In the genomic region with DNA sequence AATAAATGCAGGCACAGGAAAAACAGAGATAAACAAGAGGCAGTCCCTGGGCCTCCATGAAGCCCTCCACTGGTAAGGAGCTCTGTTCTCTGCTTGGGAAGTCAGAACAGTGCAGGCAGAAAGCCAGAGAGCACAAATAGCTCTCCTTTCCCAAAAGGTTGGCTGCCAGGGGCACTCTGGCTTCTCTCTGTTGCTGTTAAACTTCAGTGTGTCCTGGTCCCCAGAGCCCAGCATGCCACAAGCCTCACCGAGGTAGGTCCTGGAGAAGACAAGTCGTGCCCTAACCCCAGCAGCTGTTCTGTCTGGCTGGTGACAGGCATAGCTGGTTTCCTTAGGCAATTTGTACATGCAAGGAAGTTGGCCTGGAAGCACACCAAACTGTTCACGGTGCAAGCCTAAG, we compare ENCODE assay signal across 24 cellular contexts. TPM values are rescaled to one million over a fixed set of nuclear protein-coding genes. Genes with fewer than 3 reads are reported as not detected.
A peak's percentile ranks its signal among the peaks of the same experiment; 100 is the strongest.
DNase-seq lines count a peak whose midpoint lies in the region; ATAC-seq and TF ChIP-seq lines count a peak whose summit lies in the region.
"Had no signal": no experiment of that assay in that cellular context is flagged by ENCODE, and none has a peak within 500 bp of the region (broad histone marks: within the 10 kb centered on the region; RNA-seq: fewer than 3 reads in every experiment).

No MANE protein-coding gene starts in this region.

- TF ChIP-seq CTCF in cardiac muscle cell (IDR thresholded peaks at IDR 0.05; ENCODE audit: low read depth, low read length), result no peak

- H3K27ac ChIP-seq in cardiac muscle cell (peak overlapping the region; percentile 97), rectal smooth muscle tissue (ENCODE audit: low read depth, low read length) (peak overlapping the region; percentile 24)
- H3K27ac ChIP-seq: right lobe of liver, RWPE1, WERI-Rb-1 had no signal

- no peak for ATAC-seq in Right ventricle myocardium inferior
- ATAC-seq: activated T-cell treated with anti-CD3 and anti-CD28 coated beads, Interleukin-2, amount 50 U/mL, for 4 hours had no signal

- no peak overlapping the region for H3K9ac ChIP-seq in rectal smooth muscle tissue (ENCODE audit: low read length)

- DNase-seq in cardiac muscle cell (ENCODE audit: low read depth in 1 of 2, low spot score in 1 of 2), result peak in 1 of 2 donors; percentile 25
- no peak for DNase-seq in Right ventricle myocardium inferior (ENCODE audit: missing footprints)
- peak; percentile 44 for DNase-seq in fibroblast of peridontal ligament (ENCODE audit: extremely low read depth)
- DNase-seq in head of caudate nucleus, result no peak
- no peak for DNase-seq in NCI-H1694 (lab: John Stamatoyannopoulos, UW)
- DNase-seq in NCI-H446 treated with DMSO at 0.1 percent for 48 hours (lab: John Stamatoyannopoulos, UW), result no peak
- no peak for DNase-seq in T-helper 2 cell
- DNase-seq: activated CD4-positive, alpha-beta memory T cell treated with anti-CD3 and anti-CD28 coated beads, Interleukin-2, amount 10 ng/mL, durations not matched to agents 7 days and 5 days; activated naive CD8-positive, alpha-beta T cell treated with anti-CD3 and anti-CD28 coated beads, Interleukin-2, amount 10 ng/mL, durations not matched to agents 7 days and 5 days; activated T-cell treated with anti-CD3 and anti-CD28 coated beads, Interleukin-2, amount 50 U/mL, for 4 hours; CD4-positive, alpha-beta T cell; cerebellar nuclear complex; DMS79; foreskin melanocyte; KBM-7; mesendoderm; NCI-H1092 treated with DMSO at 0.1 percent for 48 hours; NCI-H82; right lobe of liver; stimulated activated CD4-positive, alpha-beta T cell treated with anti-CD3 and anti-CD28 coated beads, Interleukin-2, amount 100 ng/mL, for 48 hours; T-helper 1 cell; WERI-Rb-1 had no signal

- H3K9me3 ChIP-seq in cardiac muscle cell (ENCODE audit: low read depth), result no peaks in the 10 kb centered on the region
- H3K9me3 ChIP-seq: right lobe of liver had no signal

- peaks cover 29% of the 10 kb centered on the region for H3K4me1 ChIP-seq in cardiac muscle cell (ENCODE audit: low read depth)
- peaks cover 6% of the 10 kb centered on the region for H3K4me1 ChIP-seq in rectal smooth muscle tissue (ENCODE audit: control insufficient read depth, insufficient read depth, low read length)

- intact Hi-C loops in Right ventricle myocardium inferior (cut with DNase I), result loop anchor here (5.0 kb wide), 1 partner anchor 36 kb away; no protein-coding TSS in a partner anchor
- intact Hi-C loops in head of caudate nucleus (cut with DNase I), result no loop called here

- no peaks in the 10 kb centered on the region for H3K27me3 ChIP-seq in cardiac muscle cell
- H3K27me3 ChIP-seq in rectal smooth muscle tissue (ENCODE audit: control insufficient read depth, insufficient read depth, low read length), result no peaks in the 10 kb centered on the region
- H3K27me3 ChIP-seq: right lobe of liver had no signal

- H3K36me3 ChIP-seq in cardiac muscle cell (no peaks in the 10 kb centered on the region), rectal smooth muscle tissue (ENCODE audit: control insufficient read depth, insufficient read depth, low read length) (no peaks in the 10 kb centered on the region)
- H3K36me3 ChIP-seq: right lobe of liver, WERI-Rb-1 had no signal

- H3K4me3 ChIP-seq in cardiac muscle cell (no peak overlapping the region), rectal smooth muscle tissue (ENCODE audit: low read length) (no peak overlapping the region)
- H3K4me3 ChIP-seq: right lobe of liver had no signal

RNA-seq across cellular contexts. Expression of a gene that starts 17.3 kb away (rescaled TPM):
- total RNA-seq in cardiac muscle cell, result 7.0 and 8.1 TPM in 2 replicates
- polyA plus RNA-seq in cardiac muscle cell, result 7.6 and 10.1 TPM in 2 replicates
- 1.1 TPM for total RNA-seq in Right ventricle myocardium inferior
- total RNA-seq: activated CD4-positive, alpha-beta memory T cell treated with anti-CD3 and anti-CD28 coated beads, Interleukin-2, amount 10 ng/mL, durations not matched to agents 7 days and 5 days; activated naive CD8-positive, alpha-beta T cell treated with anti-CD3 and anti-CD28 coated beads, Interleukin-2, amount 10 ng/mL, durations not matched to agents 7 days and 5 days; activated T-cell treated with anti-CD3 and anti-CD28 coated beads, Interleukin-2, amount 50 U/mL, for 4 hours; CD4-positive, alpha-beta T cell had no signal
